In genomic region chr10:68151453-68151852, GRCh38 we compare ENCODE assay signal across 16 cellular contexts. TPM values are rescaled to one million over a fixed set of nuclear protein-coding genes. Genes with fewer than 3 reads are reported as not detected.
"Had no signal": no experiment of that assay in that cellular context is flagged by ENCODE, and none has a peak within 500 bp of the region (broad histone marks: within the 10 kb centered on the region; RNA-seq: fewer than 3 reads in every experiment).

No MANE protein-coding gene starts in this region.

- H2AFZ ChIP-seq: hepatocyte had no signal

- H3K27ac Mint-ChIP-seq: activated B cell treated with CpG ODN at 0.5 μM for 24 hours; activated CD8-positive, alpha-beta memory T cell treated with anti-CD3 and anti-CD28 coated beads, Interleukin-2, amount 10 ng/mL, durations not matched to agents 7 days and 5 days; activated naive CD4-positive, alpha-beta T cell treated with anti-CD3 and anti-CD28 coated beads, Interleukin-2, amount 10 ng/mL, durations not matched to agents 7 days and 5 days; nephron progenitor cell; progenitor cell of endocrine pancreas; T-helper 2 cell treated with Interferon-gamma antibody and Interleukin-4, amounts not matched to agents 5 μg/mL and 100 μg/mL, for 36 hours had no signal

- H3K27me3 Mint-ChIP-seq: activated CD8-positive, alpha-beta memory T cell treated with anti-CD3 and anti-CD28 coated beads, Interleukin-2, amount 10 ng/mL, durations not matched to agents 7 days and 5 days; progenitor cell of endocrine pancreas had no signal

- H3K9me3 Mint-ChIP-seq: activated B cell treated with CpG ODN at 0.5 μM for 24 hours; activated naive CD4-positive, alpha-beta T cell treated with anti-CD3 and anti-CD28 coated beads, Interleukin-2, amount 10 ng/mL, durations not matched to agents 7 days and 5 days; nephron progenitor cell; T-helper 2 cell treated with Interferon-gamma antibody and Interleukin-4, amounts not matched to agents 5 μg/mL and 100 μg/mL, for 36 hours had no signal

- H3K4me3 ChIP-seq: cardiac muscle cell, hepatocyte, right lobe of liver, stomach, testis, upper lobe of left lung had no signal

- H3K4me2 ChIP-seq: hepatocyte had no signal

- H3K36me3 Mint-ChIP-seq: activated CD8-positive, alpha-beta memory T cell treated with anti-CD3 and anti-CD28 coated beads, Interleukin-2, amount 10 ng/mL, durations not matched to agents 7 days and 5 days; activated naive CD4-positive, alpha-beta T cell treated with anti-CD3 and anti-CD28 coated beads, Interleukin-2, amount 10 ng/mL, durations not matched to agents 7 days and 5 days had no signal

- H3K4me1 Mint-ChIP-seq: activated B cell treated with CpG ODN at 0.5 μM for 24 hours; activated naive CD4-positive, alpha-beta T cell treated with anti-CD3 and anti-CD28 coated beads, Interleukin-2, amount 10 ng/mL, durations not matched to agents 7 days and 5 days had no signal

- H3K36me3 ChIP-seq: cardiac muscle cell, right lobe of liver, stomach, upper lobe of left lung had no signal

- H3K9me3 ChIP-seq: right lobe of liver, stomach, testis, upper lobe of left lung had no signal

- ATAC-seq: activated CD8-positive, alpha-beta memory T cell treated with anti-CD3 and anti-CD28 coated beads, Interleukin-2, amount 10 ng/mL, durations not matched to agents 7 days and 5 days; right lobe of liver had no signal

- H3K79me2 ChIP-seq: hepatocyte had no signal

- H3K4me3 Mint-ChIP-seq: activated B cell treated with CpG ODN at 0.5 μM for 24 hours; activated CD8-positive, alpha-beta memory T cell treated with anti-CD3 and anti-CD28 coated beads, Interleukin-2, amount 10 ng/mL, durations not matched to agents 7 days and 5 days; activated naive CD4-positive, alpha-beta T cell treated with anti-CD3 and anti-CD28 coated beads, Interleukin-2, amount 10 ng/mL, durations not matched to agents 7 days and 5 days; nephron progenitor cell; T-helper 2 cell treated with Interferon-gamma antibody and Interleukin-4, amounts not matched to agents 5 μg/mL and 100 μg/mL, for 36 hours had no signal

- H3K27ac ChIP-seq: cardiac muscle cell, hepatocyte, right lobe of liver, stomach, testis, upper lobe of left lung had no signal

- DNase-seq: activated B cell treated with CpG ODN at 0.5 μM for 24 hours; activated CD8-positive, alpha-beta memory T cell treated with anti-CD3 and anti-CD28 coated beads, Interleukin-2, amount 10 ng/mL, durations not matched to agents 7 days and 5 days; activated naive CD4-positive, alpha-beta T cell treated with anti-CD3 and anti-CD28 coated beads, Interleukin-2, amount 10 ng/mL, durations not matched to agents 7 days and 5 days; activated T-cell treated with anti-CD3 and anti-CD28 coated beads, Interleukin-2, amount 50 U/mL, for 1 hour; kidney; nephron progenitor cell; occipital lobe; right lobe of liver; stomach; testis; upper lobe of left lung had no signal

- H3K27me3 ChIP-seq: cardiac muscle cell, hepatocyte, right lobe of liver, stomach, testis, upper lobe of left lung had no signal

RNA-seq across cellular contexts. Expression of gene MYPN, which starts 42.2 kb away (rescaled TPM):
- total RNA-seq: activated B cell treated with CpG ODN at 0.5 μM for 24 hours; activated CD8-positive, alpha-beta memory T cell treated with anti-CD3 and anti-CD28 coated beads, Interleukin-2, amount 10 ng/mL, durations not matched to agents 7 days and 5 days; hepatocyte; mesenteric fat pad; occipital lobe; upper lobe of left lung had no signal
- polyA plus RNA-seq: hepatocyte had no signal
